ENCODE assay signal across 22 cellular contexts in genomic region chr11:75479598-75479986, GRCh38. TPM values are rescaled to one million over a fixed set of nuclear protein-coding genes. Genes with fewer than 3 reads are reported as not detected.
"Had no signal": no experiment of that assay in that cellular context is flagged by ENCODE, and none has a peak within 500 bp of the region (broad histone marks: within the 10 kb centered on the region; RNA-seq: fewer than 3 reads in every experiment).

No MANE protein-coding gene starts in this region.

- H3K9me3 Mint-ChIP-seq: activated B cell treated with CpG ODN at 0.5 μM for 24 hours; dendritic cell treated with granulocyte-macrophage colony-stimulating factor and Interleukin-4, amounts not matched to agents 40 ng/mL and 50 ng/mL, for 4 days; type B pancreatic cell had no signal

- H3K27me3 Mint-ChIP-seq: activated B cell treated with CpG ODN at 0.5 μM for 24 hours; activated CD4-positive, alpha-beta T cell treated with anti-CD3 and anti-CD28 coated beads for 36 hours; dendritic cell treated with granulocyte-macrophage colony-stimulating factor and Interleukin-4, amounts not matched to agents 40 ng/mL and 50 ng/mL, for 4 days; type B pancreatic cell had no signal

- H3K27me3 ChIP-seq: brain microvascular endothelial cell, spleen, vagina had no signal

- H3K36me3 Mint-ChIP-seq: type B pancreatic cell had no signal

- H3K27ac Mint-ChIP-seq: activated B cell treated with CpG ODN at 0.5 μM for 24 hours; activated CD4-positive, alpha-beta T cell treated with anti-CD3 and anti-CD28 coated beads for 36 hours; dendritic cell treated with granulocyte-macrophage colony-stimulating factor and Interleukin-4, amounts not matched to agents 40 ng/mL and 50 ng/mL, for 4 days; type B pancreatic cell had no signal

- H3K27ac ChIP-seq: brain microvascular endothelial cell, lower lobe of right lung, parathyroid adenoma, thoracic aorta, vagina had no signal

- H3K36me3 ChIP-seq: brain microvascular endothelial cell, lower lobe of right lung, thoracic aorta, vagina had no signal

- H3K4me3 ChIP-seq: lower lobe of right lung, mucosa of descending colon, spleen, thoracic aorta, vagina had no signal

- ATAC-seq: activated CD4-positive, alpha-beta T cell treated with anti-CD3 and anti-CD28 coated beads for 36 hours; lower lobe of right lung; mucosa of descending colon had no signal

- H3K4me1 ChIP-seq: parathyroid adenoma had no signal

- H3K9me3 ChIP-seq: lower lobe of right lung, mucosa of descending colon, spleen, thoracic aorta, vagina had no signal

- DNase-seq: activated B cell treated with CpG ODN at 0.5 μM for 24 hours; activated CD4-positive, alpha-beta T cell treated with anti-CD3 and anti-CD28 coated beads for 36 hours; activated CD4-positive, alpha-beta T cell treated with anti-CD3 and anti-CD28 coated beads, Interleukin-2, amount 50 U/mL, for 4 hours; activated naive CD4-positive, alpha-beta T cell treated with anti-CD3 and anti-CD28 coated beads, Interleukin-2, amount 50 U/mL, for 16 hours; activated T-cell treated with anti-CD3 and anti-CD28 coated beads, Interleukin-2, amount 50 U/mL, for 48 hours; aorta; brain microvascular endothelial cell; caudate nucleus; effector CD4-positive, alpha-beta T cell; foreskin fibroblast; mesendoderm; mucosa of descending colon; nucleus accumbens; spleen; stimulated activated CD4-positive, alpha-beta T cell treated with anti-CD3 and anti-CD28 coated beads, Interleukin-4, amount 100 ng/mL, for 1 hour; stimulated activated naive CD4-positive, alpha-beta T cell had no signal

- H3K4me3 Mint-ChIP-seq: activated B cell treated with CpG ODN at 0.5 μM for 24 hours; activated CD4-positive, alpha-beta T cell treated with anti-CD3 and anti-CD28 coated beads for 36 hours; dendritic cell treated with granulocyte-macrophage colony-stimulating factor and Interleukin-4, amounts not matched to agents 40 ng/mL and 50 ng/mL, for 4 days; type B pancreatic cell had no signal

RNA-seq across cellular contexts. Expression of gene KLHL35, which starts 46.6 kb away (rescaled TPM):
- total RNA-seq: vagina had no signal
